7 cellular contexts compared by ENCODE assay signal in genomic region chr7:75717746-75718145, GRCh38. TPM values are rescaled to one million over a fixed set of nuclear protein-coding genes. Genes with fewer than 3 reads are reported as not detected.
"Had no signal": no experiment of that assay in that cellular context is flagged by ENCODE, and none has a peak within 500 bp of the region (broad histone marks: within the 10 kb centered on the region; RNA-seq: fewer than 3 reads in every experiment).

No MANE protein-coding gene starts in this region.

RNA-seq across cellular contexts. Expression of gene CCL26, which starts 54.3 kb away (rescaled TPM):
- total RNA-seq: activated B cell treated with CpG ODN at 0.5 μM for 24 hours; activated naive CD4-positive, alpha-beta T cell treated with anti-CD3 and anti-CD28 coated beads for 36 hours; activated naive CD4-positive, alpha-beta T cell treated with anti-CD3 and anti-CD28 coated beads, Interleukin-2, amount 50 U/mL, for 72 hours; activated T-cell treated with anti-CD3 and anti-CD28 coated beads, Interleukin-2, amount 50 U/mL, for 4 hours; activated T-helper 1 cell treated with anti-CD3 and anti-CD28 coated beads, Interleukin-12 subunit alpha, Interleukin-12 subunit beta, Interleukin-2, Interleukin-4 antibody, amounts not matched to agents 30 ng/mL and 10 ng/mL and 1 ng/mL, durations not matched to agents 14 hours and 24 hours and 36 hours; cardiac muscle cell had no signal
- polyA plus RNA-seq: cardiac muscle cell, SK-N-SH had no signal
